15 cellular contexts compared by ENCODE assay signal in genomic region chr1:59055908-59056719, GRCh38.
A peak's percentile ranks its signal among the peaks of the same experiment; 100 is the strongest.
DNase-seq lines count a peak whose midpoint lies in the region; ATAC-seq and TF ChIP-seq lines count a peak whose summit lies in the region.
"Had no signal": no experiment of that assay in that cellular context is flagged by ENCODE, and none has a peak within 500 bp of the region (broad histone marks: within the 10 kb centered on the region; RNA-seq: fewer than 3 reads in every experiment).

No MANE protein-coding gene starts in this region.

- H3K27ac ChIP-seq in ACC112 (ENCODE audit: low read depth, low read length) = peak overlapping the region; percentile 76; the same call in 1 of the 2 replicates
- H3K27ac ChIP-seq in heart left ventricle = peak overlapping the region in 9 of 12 donors; percentile 29 to 77 (median 60)
- peak overlapping the region; percentile 49 for H3K27ac ChIP-seq in parathyroid adenoma

- peak; percentile 99 for DNase-seq in amniotic epithelial cell (ENCODE audit: low read depth)
- no peak for DNase-seq in heart left ventricle
- no peak for DNase-seq in stimulated activated CD4-positive, alpha-beta T cell treated with anti-CD3 and anti-CD28 coated beads, Interleukin-2, amount 100 ng/mL, for 24 hours
- no peak for DNase-seq in ecto neural progenitor cell (ENCODE audit: low spot score)
- DNase-seq in G401 (ENCODE audit: low spot score) = no peak
- DNase-seq: activated CD8-positive, alpha-beta memory T cell treated with anti-CD3 and anti-CD28 coated beads, Interleukin-2, amount 10 ng/mL, durations not matched to agents 7 days and 5 days; activated naive CD4-positive, alpha-beta T cell treated with anti-CD3 and anti-CD28 coated beads for 36 hours; Caco-2; central memory CD4-positive, alpha-beta T cell; NK-92 treated with Interleukin-12 subunit alpha and Interleukin-12 subunit beta, amount 100 ng/mL, for 24 hours; stimulated activated naive CD8-positive, alpha-beta T cell treated with anti-CD3 and anti-CD28 coated beads, Interleukin-15, amount 100 ng/mL, for 72 hours had no signal

- no peak overlapping the region for H2AFZ ChIP-seq in ACC112 (ENCODE audit: low read length, unreplicated experiment)
- peak overlapping the region; percentile 57 for H2AFZ ChIP-seq in parathyroid adenoma

- WGBS in heart left ventricle, 4 donors = 61 to 76% (median 67%) methylated on average over 7 of the region's 7 CpGs

- no peak for TF ChIP-seq POLR2A in heart left ventricle (IDR thresholded peaks at IDR 0.05)

- intact Hi-C loops in heart left ventricle (cut with DNase I) = loop anchor here in 3 of 10 donors (5.0 kb wide), 4 partner anchors 39 to 241 kb away; partner anchors contain the start of gene FGGY (in 1 of the 3)

- H3K79me2 ChIP-seq in ACC112 (ENCODE audit: control insufficient read depth, insufficient read depth, low read length, unreplicated experiment) = no peaks in the 10 kb centered on the region
- no peaks in the 10 kb centered on the region for H3K79me2 ChIP-seq in parathyroid adenoma

- H3K4me3 ChIP-seq in ACC112 (ENCODE audit: low read depth, low read length) (no peak overlapping the region), heart left ventricle (no peak overlapping the region), parathyroid adenoma (ENCODE audit: low read depth, low read length) (no peak overlapping the region)
- H3K4me3 ChIP-seq: HAP-1 had no signal

- no peaks in the 10 kb centered on the region for H3K9me3 ChIP-seq in heart left ventricle
- no peaks in the 10 kb centered on the region for H3K9me3 ChIP-seq in parathyroid adenoma (ENCODE audit: control insufficient read depth, low read length)
- H3K9me3 ChIP-seq: Caco-2, HAP-1 had no signal

- in situ Hi-C loops in G401 (cut with HindIII; ENCODE audit: low sequenced_read_pairs) = no loop called here

- H3K36me3 ChIP-seq in ACC112 (ENCODE audit: insufficient read depth, low read length) (no peaks in the 10 kb centered on the region), heart left ventricle (no peaks in the 10 kb centered on the region), parathyroid adenoma (ENCODE audit: control insufficient read depth, insufficient read depth, low read length) (no peaks in the 10 kb centered on the region)
- H3K36me3 ChIP-seq: HAP-1 had no signal

- no peak overlapping the region for H3K9ac ChIP-seq in parathyroid adenoma

- H3K4me1 ChIP-seq in ACC112 (ENCODE audit: control insufficient read depth, insufficient read depth, low read length, unreplicated experiment) (peaks cover 25% of the 10 kb centered on the region), heart left ventricle (peaks cover 0 to 32% (median 21%) of the 10 kb centered on the region in 12 donors), parathyroid adenoma (peaks cover 23% of the 10 kb centered on the region)
- H3K4me1 ChIP-seq: Caco-2, HAP-1 had no signal

- H3K4me2 ChIP-seq in parathyroid adenoma (ENCODE audit: low read length) = no peak overlapping the region

- ATAC-seq in heart left ventricle (peak in 2 of 4 donors; percentile 1 to 55), HG02571 (IDR thresholded peaks at IDR 0.05; ENCODE audit: unreplicated experiment) (no peak)
- ATAC-seq: activated CD8-positive, alpha-beta memory T cell treated with anti-CD3 and anti-CD28 coated beads, Interleukin-2, amount 10 ng/mL, durations not matched to agents 7 days and 5 days had no signal

- no peaks in the 10 kb centered on the region for H3K27me3 ChIP-seq in ACC112 (ENCODE audit: insufficient read depth, low read length)
- H3K27me3 ChIP-seq in heart left ventricle = no peaks in the 10 kb centered on the region
- H3K27me3 ChIP-seq in parathyroid adenoma (ENCODE audit: control insufficient read depth, insufficient read depth, low read length) = no peaks in the 10 kb centered on the region

- TF ChIP-seq CTCF in heart left ventricle (IDR thresholded peaks at IDR 0.05) (no peak), parathyroid adenoma (IDR thresholded peaks at IDR 0.05) (no peak)
